ENCODE assay signal across 1 cellular context in the genomic region with DNA sequence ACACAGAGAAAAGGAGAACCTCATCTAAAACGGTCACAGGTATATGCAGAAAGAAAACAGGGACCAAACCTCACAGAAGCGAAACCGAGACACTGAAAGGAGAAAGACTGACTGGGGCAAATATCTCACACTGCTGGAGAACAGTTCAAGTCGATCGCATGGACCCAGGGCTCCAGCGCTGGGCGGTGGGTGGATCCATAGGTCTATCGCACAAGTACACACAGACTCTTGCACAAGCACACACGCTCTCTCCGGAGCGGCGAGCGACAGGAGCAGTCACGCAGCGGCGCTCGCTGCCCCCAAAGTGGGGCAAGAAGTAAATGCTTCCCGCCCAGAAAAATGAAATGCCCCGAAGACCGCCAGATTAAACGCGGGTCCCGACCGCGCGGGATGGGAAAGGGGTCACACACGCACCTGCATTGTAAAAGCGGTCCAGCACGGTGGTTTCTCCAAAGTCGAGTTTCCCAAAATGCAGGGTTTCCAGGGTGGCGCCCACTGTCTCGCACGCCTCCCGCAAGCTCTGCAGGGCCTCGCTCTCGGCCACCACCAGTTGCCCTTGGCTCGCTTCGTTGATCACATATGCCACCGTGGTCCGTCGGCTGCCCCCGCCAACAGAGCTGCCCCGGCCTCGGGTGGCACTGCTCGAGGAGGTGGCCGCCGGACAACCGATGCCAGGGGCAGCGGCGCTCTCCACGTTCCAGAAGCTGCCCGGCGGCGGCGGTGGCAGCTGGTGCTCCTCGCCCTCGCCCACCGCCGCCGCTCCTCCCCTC.
TF ChIP-seq lines count a peak whose summit lies in the region.

No MANE protein-coding gene starts in this region.

TF ChIP-seq in K562, 482 proteins besides CTCF, POLR2A, EP300 and RAD21 (continued from another document and continues in another):
- TF ChIP-seq, protein P1, sequence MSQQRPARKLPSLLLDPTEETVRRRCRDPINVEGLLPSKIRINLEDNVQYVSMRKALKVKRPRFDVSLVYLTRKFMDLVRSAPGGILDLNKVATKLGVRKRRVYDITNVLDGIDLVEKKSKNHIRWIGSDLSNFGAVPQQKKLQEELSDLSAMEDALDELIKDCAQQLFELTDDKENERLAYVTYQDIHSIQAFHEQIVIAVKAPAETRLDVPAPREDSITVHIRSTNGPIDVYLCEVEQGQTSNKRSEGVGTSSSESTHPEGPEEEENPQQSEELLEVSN (IDR thresholded peaks at IDR 0.05; ENCODE audit: borderline replicate concordance in 1 of 2, extremely low read depth in 1 of 2, insufficient read depth in 1 of 2, insufficient read length in 1 of 2, low read depth in 1 of 2, low read length in 1 of 2, poor library complexity in 1 of 2, severe bottlenecking in 1 of 2): peak in 1 of 2 experiments; percentile 29
- no peak for TF ChIP-seq BRCA1 (IDR thresholded peaks at IDR 0.05)
- TF ChIP-seq BRCA1 (CRISPR knock-in tag; IDR thresholded peaks at IDR 0.05): 0 out of 2 replicates have a peak, but pooled peaks have one; percentile 79
- no peak for TF ChIP-seq DLX4 (CRISPR knock-in tag; IDR thresholded peaks at IDR 0.05)
- no peak for TF ChIP-seq TEAD4 (IDR thresholded peaks at IDR 0.05; ENCODE audit: low read length)
- TF ChIP-seq TEAD4 (CRISPR knock-in tag; IDR thresholded peaks at IDR 0.05; ENCODE audit: borderline replicate concordance): no peak
- no peak for TF ChIP-seq HDAC8 (tag; IDR thresholded peaks at IDR 0.05)
- TF ChIP-seq, protein P2, sequence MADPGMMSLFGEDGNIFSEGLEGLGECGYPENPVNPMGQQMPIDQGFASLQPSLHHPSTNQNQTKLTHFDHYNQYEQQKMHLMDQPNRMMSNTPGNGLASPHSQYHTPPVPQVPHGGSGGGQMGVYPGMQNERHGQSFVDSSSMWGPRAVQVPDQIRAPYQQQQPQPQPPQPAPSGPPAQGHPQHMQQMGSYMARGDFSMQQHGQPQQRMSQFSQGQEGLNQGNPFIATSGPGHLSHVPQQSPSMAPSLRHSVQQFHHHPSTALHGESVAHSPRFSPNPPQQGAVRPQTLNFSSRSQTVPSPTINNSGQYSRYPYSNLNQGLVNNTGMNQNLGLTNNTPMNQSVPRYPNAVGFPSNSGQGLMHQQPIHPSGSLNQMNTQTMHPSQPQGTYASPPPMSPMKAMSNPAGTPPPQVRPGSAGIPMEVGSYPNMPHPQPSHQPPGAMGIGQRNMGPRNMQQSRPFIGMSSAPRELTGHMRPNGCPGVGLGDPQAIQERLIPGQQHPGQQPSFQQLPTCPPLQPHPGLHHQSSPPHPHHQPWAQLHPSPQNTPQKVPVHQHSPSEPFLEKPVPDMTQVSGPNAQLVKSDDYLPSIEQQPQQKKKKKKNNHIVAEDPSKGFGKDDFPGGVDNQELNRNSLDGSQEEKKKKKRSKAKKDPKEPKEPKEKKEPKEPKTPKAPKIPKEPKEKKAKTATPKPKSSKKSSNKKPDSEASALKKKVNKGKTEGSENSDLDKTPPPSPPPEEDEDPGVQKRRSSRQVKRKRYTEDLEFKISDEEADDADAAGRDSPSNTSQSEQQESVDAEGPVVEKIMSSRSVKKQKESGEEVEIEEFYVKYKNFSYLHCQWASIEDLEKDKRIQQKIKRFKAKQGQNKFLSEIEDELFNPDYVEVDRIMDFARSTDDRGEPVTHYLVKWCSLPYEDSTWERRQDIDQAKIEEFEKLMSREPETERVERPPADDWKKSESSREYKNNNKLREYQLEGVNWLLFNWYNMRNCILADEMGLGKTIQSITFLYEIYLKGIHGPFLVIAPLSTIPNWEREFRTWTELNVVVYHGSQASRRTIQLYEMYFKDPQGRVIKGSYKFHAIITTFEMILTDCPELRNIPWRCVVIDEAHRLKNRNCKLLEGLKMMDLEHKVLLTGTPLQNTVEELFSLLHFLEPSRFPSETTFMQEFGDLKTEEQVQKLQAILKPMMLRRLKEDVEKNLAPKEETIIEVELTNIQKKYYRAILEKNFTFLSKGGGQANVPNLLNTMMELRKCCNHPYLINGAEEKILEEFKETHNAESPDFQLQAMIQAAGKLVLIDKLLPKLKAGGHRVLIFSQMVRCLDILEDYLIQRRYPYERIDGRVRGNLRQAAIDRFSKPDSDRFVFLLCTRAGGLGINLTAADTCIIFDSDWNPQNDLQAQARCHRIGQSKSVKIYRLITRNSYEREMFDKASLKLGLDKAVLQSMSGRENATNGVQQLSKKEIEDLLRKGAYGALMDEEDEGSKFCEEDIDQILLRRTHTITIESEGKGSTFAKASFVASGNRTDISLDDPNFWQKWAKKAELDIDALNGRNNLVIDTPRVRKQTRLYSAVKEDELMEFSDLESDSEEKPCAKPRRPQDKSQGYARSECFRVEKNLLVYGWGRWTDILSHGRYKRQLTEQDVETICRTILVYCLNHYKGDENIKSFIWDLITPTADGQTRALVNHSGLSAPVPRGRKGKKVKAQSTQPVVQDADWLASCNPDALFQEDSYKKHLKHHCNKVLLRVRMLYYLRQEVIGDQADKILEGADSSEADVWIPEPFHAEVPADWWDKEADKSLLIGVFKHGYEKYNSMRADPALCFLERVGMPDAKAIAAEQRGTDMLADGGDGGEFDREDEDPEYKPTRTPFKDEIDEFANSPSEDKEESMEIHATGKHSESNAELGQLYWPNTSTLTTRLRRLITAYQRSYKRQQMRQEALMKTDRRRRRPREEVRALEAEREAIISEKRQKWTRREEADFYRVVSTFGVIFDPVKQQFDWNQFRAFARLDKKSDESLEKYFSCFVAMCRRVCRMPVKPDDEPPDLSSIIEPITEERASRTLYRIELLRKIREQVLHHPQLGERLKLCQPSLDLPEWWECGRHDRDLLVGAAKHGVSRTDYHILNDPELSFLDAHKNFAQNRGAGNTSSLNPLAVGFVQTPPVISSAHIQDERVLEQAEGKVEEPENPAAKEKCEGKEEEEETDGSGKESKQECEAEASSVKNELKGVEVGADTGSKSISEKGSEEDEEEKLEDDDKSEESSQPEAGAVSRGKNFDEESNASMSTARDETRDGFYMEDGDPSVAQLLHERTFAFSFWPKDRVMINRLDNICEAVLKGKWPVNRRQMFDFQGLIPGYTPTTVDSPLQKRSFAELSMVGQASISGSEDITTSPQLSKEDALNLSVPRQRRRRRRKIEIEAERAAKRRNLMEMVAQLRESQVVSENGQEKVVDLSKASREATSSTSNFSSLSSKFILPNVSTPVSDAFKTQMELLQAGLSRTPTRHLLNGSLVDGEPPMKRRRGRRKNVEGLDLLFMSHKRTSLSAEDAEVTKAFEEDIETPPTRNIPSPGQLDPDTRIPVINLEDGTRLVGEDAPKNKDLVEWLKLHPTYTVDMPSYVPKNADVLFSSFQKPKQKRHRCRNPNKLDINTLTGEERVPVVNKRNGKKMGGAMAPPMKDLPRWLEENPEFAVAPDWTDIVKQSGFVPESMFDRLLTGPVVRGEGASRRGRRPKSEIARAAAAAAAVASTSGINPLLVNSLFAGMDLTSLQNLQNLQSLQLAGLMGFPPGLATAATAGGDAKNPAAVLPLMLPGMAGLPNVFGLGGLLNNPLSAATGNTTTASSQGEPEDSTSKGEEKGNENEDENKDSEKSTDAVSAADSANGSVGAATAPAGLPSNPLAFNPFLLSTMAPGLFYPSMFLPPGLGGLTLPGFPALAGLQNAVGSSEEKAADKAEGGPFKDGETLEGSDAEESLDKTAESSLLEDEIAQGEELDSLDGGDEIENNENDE (IDR thresholded peaks at IDR 0.05; ENCODE audit: low read depth, low read length): no peak
- TF ChIP-seq, protein P3, sequence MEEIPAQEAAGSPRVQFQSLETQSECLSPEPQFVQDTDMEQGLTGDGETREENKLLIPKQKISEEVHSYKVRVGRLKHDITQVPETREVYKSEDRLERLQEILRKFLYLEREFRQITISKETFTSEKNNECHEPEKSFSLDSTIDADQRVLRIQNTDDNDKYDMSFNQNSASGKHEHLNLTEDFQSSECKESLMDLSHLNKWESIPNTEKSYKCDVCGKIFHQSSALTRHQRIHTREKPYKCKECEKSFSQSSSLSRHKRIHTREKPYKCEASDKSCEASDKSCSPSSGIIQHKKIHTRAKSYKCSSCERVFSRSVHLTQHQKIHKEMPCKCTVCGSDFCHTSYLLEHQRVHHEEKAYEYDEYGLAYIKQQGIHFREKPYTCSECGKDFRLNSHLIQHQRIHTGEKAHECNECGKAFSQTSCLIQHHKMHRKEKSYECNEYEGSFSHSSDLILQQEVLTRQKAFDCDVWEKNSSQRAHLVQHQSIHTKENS (CRISPR knock-in tag; IDR thresholded peaks at IDR 0.05): no peak
- no peak for TF ChIP-seq SMC3 (conservative IDR thresholded peaks at IDR 0.05; ENCODE audit: insufficient read depth, low read depth, low read length)
- TF ChIP-seq CSDE1 (IDR thresholded peaks at IDR 0.05): no peak
- TF ChIP-seq CBX3 (IDR thresholded peaks at IDR 0.05; ENCODE audit: borderline replicate concordance in 1 of 2, low read length in 2 of 2): no peak
- TF ChIP-seq YY1 (IDR thresholded peaks at IDR 0.05; ENCODE audit: borderline replicate concordance in 1 of 3, control insufficient read depth in 1 of 3, extremely low read depth in 1 of 3, insufficient read depth in 3 of 3, insufficient read length in 1 of 3, insufficient replicate concordance in 2 of 3, low read depth in 1 of 3, low read length in 2 of 3): no peak
- no peak for TF ChIP-seq HOXB6 (CRISPR knock-in tag; IDR thresholded peaks at IDR 0.05; ENCODE audit: borderline replicate concordance)
- peak in 1 of 2 experiments; percentile 18; a peak in 1 of 4 replicates for TF ChIP-seq RCOR1 (IDR thresholded peaks at IDR 0.05; ENCODE audit: borderline replicate concordance in 1 of 2, low read depth in 2 of 2, low read length in 2 of 2)
- TF ChIP-seq GTF2B (IDR thresholded peaks at IDR 0.05; ENCODE audit: extremely low read depth, insufficient read length): no peak
- TF ChIP-seq SOX6 (IDR thresholded peaks at IDR 0.05): 0 out of 2 replicates have a peak, but pooled peaks have one; percentile 42
- no peak; the same call in 1 of the 2 replicates for TF ChIP-seq ZBTB1 (CRISPR knock-in tag; IDR thresholded peaks at IDR 0.05; ENCODE audit: borderline replicate concordance, low read depth)
- peak; percentile 84 for TF ChIP-seq MYNN (IDR thresholded peaks at IDR 0.05)
- TF ChIP-seq MYNN (CRISPR knock-in tag; IDR thresholded peaks at IDR 0.05): no peak
- TF ChIP-seq ZNF79 (CRISPR knock-in tag; IDR thresholded peaks at IDR 0.05; ENCODE audit: low read depth): no peak
- no peak for TF ChIP-seq MIER1 (IDR thresholded peaks at IDR 0.05; ENCODE audit: low read depth)
- TF ChIP-seq ESRRA (IDR thresholded peaks at IDR 0.05; ENCODE audit: borderline replicate concordance, low read depth): no peak
- no peak for TF ChIP-seq GABPB2 (CRISPR knock-in tag; conservative IDR thresholded peaks at IDR 0.05)
- TF ChIP-seq, protein P4, sequence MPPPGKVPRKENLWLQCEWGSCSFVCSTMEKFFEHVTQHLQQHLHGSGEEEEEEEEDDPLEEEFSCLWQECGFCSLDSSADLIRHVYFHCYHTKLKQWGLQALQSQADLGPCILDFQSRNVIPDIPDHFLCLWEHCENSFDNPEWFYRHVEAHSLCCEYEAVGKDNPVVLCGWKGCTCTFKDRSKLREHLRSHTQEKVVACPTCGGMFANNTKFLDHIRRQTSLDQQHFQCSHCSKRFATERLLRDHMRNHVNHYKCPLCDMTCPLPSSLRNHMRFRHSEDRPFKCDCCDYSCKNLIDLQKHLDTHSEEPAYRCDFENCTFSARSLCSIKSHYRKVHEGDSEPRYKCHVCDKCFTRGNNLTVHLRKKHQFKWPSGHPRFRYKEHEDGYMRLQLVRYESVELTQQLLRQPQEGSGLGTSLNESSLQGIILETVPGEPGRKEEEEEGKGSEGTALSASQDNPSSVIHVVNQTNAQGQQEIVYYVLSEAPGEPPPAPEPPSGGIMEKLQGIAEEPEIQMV (tag; conservative IDR thresholded peaks at IDR 0.05; ENCODE audit: low read depth): no peak
- TF ChIP-seq, protein P5, sequence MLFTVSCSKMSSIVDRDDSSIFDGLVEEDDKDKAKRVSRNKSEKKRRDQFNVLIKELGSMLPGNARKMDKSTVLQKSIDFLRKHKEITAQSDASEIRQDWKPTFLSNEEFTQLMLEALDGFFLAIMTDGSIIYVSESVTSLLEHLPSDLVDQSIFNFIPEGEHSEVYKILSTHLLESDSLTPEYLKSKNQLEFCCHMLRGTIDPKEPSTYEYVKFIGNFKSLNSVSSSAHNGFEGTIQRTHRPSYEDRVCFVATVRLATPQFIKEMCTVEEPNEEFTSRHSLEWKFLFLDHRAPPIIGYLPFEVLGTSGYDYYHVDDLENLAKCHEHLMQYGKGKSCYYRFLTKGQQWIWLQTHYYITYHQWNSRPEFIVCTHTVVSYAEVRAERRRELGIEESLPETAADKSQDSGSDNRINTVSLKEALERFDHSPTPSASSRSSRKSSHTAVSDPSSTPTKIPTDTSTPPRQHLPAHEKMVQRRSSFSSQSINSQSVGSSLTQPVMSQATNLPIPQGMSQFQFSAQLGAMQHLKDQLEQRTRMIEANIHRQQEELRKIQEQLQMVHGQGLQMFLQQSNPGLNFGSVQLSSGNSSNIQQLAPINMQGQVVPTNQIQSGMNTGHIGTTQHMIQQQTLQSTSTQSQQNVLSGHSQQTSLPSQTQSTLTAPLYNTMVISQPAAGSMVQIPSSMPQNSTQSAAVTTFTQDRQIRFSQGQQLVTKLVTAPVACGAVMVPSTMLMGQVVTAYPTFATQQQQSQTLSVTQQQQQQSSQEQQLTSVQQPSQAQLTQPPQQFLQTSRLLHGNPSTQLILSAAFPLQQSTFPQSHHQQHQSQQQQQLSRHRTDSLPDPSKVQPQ (CRISPR knock-in tag; IDR thresholded peaks at IDR 0.05; ENCODE audit: borderline replicate concordance): no peak
- TF ChIP-seq YBX1 (IDR thresholded peaks at IDR 0.05): no peak
- TF ChIP-seq CHD2 (IDR thresholded peaks at IDR 0.05; ENCODE audit: low read depth, low read length): no peak
- TF ChIP-seq PATZ1 (CRISPR knock-in tag; IDR thresholded peaks at IDR 0.05; ENCODE audit: borderline replicate concordance): no peak
- TF ChIP-seq ZBTB7A (IDR thresholded peaks at IDR 0.05; ENCODE audit: borderline replicate concordance, control insufficient read depth, low read depth, low read length): peak; percentile 14; the same call in 1 of the 2 replicates
- TF ChIP-seq POLR2B (IDR thresholded peaks at IDR 0.05; ENCODE audit: low read depth, partially characterized antibody): peak; percentile 33
